ENCODE assay signal across 8 cellular contexts in genomic region chr7:151083071-151083823, GRCh38. TPM values are rescaled to one million over a fixed set of nuclear protein-coding genes. Genes with fewer than 3 reads are reported as not detected.
DNase-seq lines count a peak whose midpoint lies in the region; ATAC-seq and TF ChIP-seq lines count a peak whose summit lies in the region.

TSS of gene TMUB1 (minus strand) at chr7:151083493. CDS start at chr7:151082563, 930 bp downstream.

- peaks cover 56 to 76% (median 74%) of the 10 kb centered on the region in 4 donors for H3K4me1 ChIP-seq in stomach

- peaks cover 51% of the 10 kb centered on the region for H3K4me1 Mint-ChIP-seq in activated T-cell treated with anti-CD3 and anti-CD28 coated beads, Interleukin-2, amount 50 U/mL, for 24 hours (ENCODE audit: low read depth)

- H2AFZ ChIP-seq in neural cell (ENCODE audit: low read depth, low read length) = peak within 1 kb of the TSS; percentile 40

- H3K4me3 ChIP-seq in neural cell (ENCODE audit: low read length) (peak within 1 kb of the TSS; percentile 79), stomach (peak within 1 kb of the TSS; percentile 74 to 97 (median 94))

- H3K36me3 ChIP-seq in neural cell (ENCODE audit: insufficient read depth, low read length) (no peaks in the 10 kb centered on the region), stomach (no peaks in the 10 kb centered on the region)

- no peaks in the 10 kb centered on the region for H3K9me3 Mint-ChIP-seq in activated T-cell treated with anti-CD3 and anti-CD28 coated beads, Interleukin-2, amount 50 U/mL, for 24 hours

- TF ChIP-seq EP300 in neural cell (conservative IDR thresholded peaks at IDR 0.05; ENCODE audit: poor library complexity, severe bottlenecking) (no peak), stomach (IDR thresholded peaks at IDR 0.05) (no peak)

- no peak for TF ChIP-seq POLR2A in stomach (IDR thresholded peaks at IDR 0.05)

- DNase-seq in OCI-M1 (lab: John Stamatoyannopoulos, UW) = peak; percentile 49
- peak; percentile 90 for DNase-seq in activated T-cell treated with anti-CD3 and anti-CD28 coated beads, Interleukin-2, amount 50 U/mL, for 24 hours
- DNase-seq in fibroblast of gingiva (ENCODE audit: low read depth) = peak; percentile 47
- DNase-seq in stomach = peak; percentile 84

- H3K27me3 ChIP-seq in neural cell (ENCODE audit: insufficient read depth, low read depth, low read length) = no peaks in the 10 kb centered on the region
- H3K27me3 ChIP-seq in stomach = no peaks in the 10 kb centered on the region

- peak within 1 kb of the TSS; percentile 98 for H3K27ac ChIP-seq in C4-2B
- peak within 1 kb of the TSS; percentile 23 for H3K27ac ChIP-seq in neural cell (ENCODE audit: low read length)
- peak within 1 kb of the TSS; percentile 93 to 97 (median 96) for H3K27ac ChIP-seq in stomach

- TF ChIP-seq CTCF in C4-2B (conservative IDR thresholded peaks at IDR 0.05) (no peak), neural cell (IDR thresholded peaks at IDR 0.05; ENCODE audit: poor library complexity, severe bottlenecking) (peak; percentile 21), stomach (IDR thresholded peaks at IDR 0.05) (no peak)

- peak within 1 kb of the TSS; percentile 75 for H3K9ac ChIP-seq in neural cell (ENCODE audit: low read length)

- peak within 1 kb of the TSS; percentile 95 for H3K4me3 Mint-ChIP-seq in activated T-cell treated with anti-CD3 and anti-CD28 coated beads, Interleukin-2, amount 50 U/mL, for 24 hours

- H3K9me2 ChIP-seq in neural cell (ENCODE audit: insufficient read depth, low read length) = no peaks in the 10 kb centered on the region

- intact Hi-C loops in stomach (cut with DNase I; ENCODE audit: low total_unique reads) = no loop called here

- H3K79me2 ChIP-seq in neural cell (replicated peaks; ENCODE audit: insufficient read depth, low read length) = peaks cover 19% of the 10 kb centered on the region

- H3K9me3 ChIP-seq in neural cell (ENCODE audit: low read length) (no peaks in the 10 kb centered on the region), stomach (no peaks in the 10 kb centered on the region)

- peaks cover 31% of the 10 kb centered on the region for H3K36me3 Mint-ChIP-seq in activated T-cell treated with anti-CD3 and anti-CD28 coated beads, Interleukin-2, amount 50 U/mL, for 24 hours (ENCODE audit: low read depth)

- H4K20me1 ChIP-seq in neural cell (ENCODE audit: insufficient read depth) = peaks cover 8% of the 10 kb centered on the region

- peaks cover 7% of the 10 kb centered on the region for H3K27me3 Mint-ChIP-seq in activated T-cell treated with anti-CD3 and anti-CD28 coated beads, Interleukin-2, amount 50 U/mL, for 24 hours

- ATAC-seq in GM19324 (IDR thresholded peaks at IDR 0.05; ENCODE audit: low FRiP score, unreplicated experiment) = peak; percentile 49
- ATAC-seq in HG03460 (IDR thresholded peaks at IDR 0.05; ENCODE audit: unreplicated experiment) = peak; percentile 43

- H3K4me2 ChIP-seq in neural cell (ENCODE audit: low read length) = peak within 1 kb of the TSS; percentile 56

- H3F3A ChIP-seq in neural cell (ENCODE audit: insufficient read depth, low read length, poor library complexity, severe bottlenecking) = peaks cover under 1% of the 10 kb centered on the region

- H3K27ac Mint-ChIP-seq in activated T-cell treated with anti-CD3 and anti-CD28 coated beads, Interleukin-2, amount 50 U/mL, for 24 hours = peak within 1 kb of the TSS; percentile 95

- WGBS in stomach, 5 donors = 0 to 1% (median 1%) methylated on average over 21 to 69 of the region's 69 CpGs

- no peak for TF ChIP-seq RAD21 in neural cell (conservative IDR thresholded peaks at IDR 0.05)

TF ChIP-seq in neural cell, 6 proteins besides CTCF, POLR2A, EP300 and RAD21:
- peak; percentile 24 for TF ChIP-seq POLR2AphosphoS5 (IDR thresholded peaks at IDR 0.05)
- peak; percentile 93 for TF ChIP-seq MXI1 (conservative IDR thresholded peaks at IDR 0.05; ENCODE audit: poor library complexity, severe bottlenecking)
- TF ChIP-seq EZH2 (IDR thresholded peaks at IDR 0.05; ENCODE audit: borderline replicate concordance, insufficient read depth, low read length, poor library complexity, severe bottlenecking) = no peak
- no peak for TF ChIP-seq SMC3 (conservative IDR thresholded peaks at IDR 0.05; ENCODE audit: poor library complexity)
- TF ChIP-seq TAF1 (IDR thresholded peaks at IDR 0.05; ENCODE audit: low read depth) = no peak
- TF ChIP-seq REST (IDR thresholded peaks at IDR 0.05; ENCODE audit: borderline replicate concordance) = no peak
TF ChIP-seq in neural cell: peak in this region for 2.

RNA-seq across cellular contexts. Expression of gene TMUB1, which starts in this region (rescaled TPM):
- polyA plus RNA-seq in neural cell (35.2 and 43.9 TPM in 2 replicates), stomach (10 to 100 TPM; 69.6 to 86.8 (median 72.4) TPM)
- 12.5 and 13.4 TPM in 2 replicates for polyA minus RNA-seq in neural cell
- 10 to 100 TPM; 12.7 to 78.2 (median 42.9) TPM for total RNA-seq in stomach

Comparison
In these comparisons a context has a peak if more than half of its experiments do, and no peak if none do; other contexts are left out.
1. Peak in every context shown above with its lines: DNase-seq, ATAC-seq, H3K4me3 ChIP-seq and H3K27ac ChIP-seq.
2. H3K27ac ChIP-seq: peak in every context shown above with its lines; median percentile 98 in C4-2B; 96 in stomach; 23 in neural cell.